Comparison of ENCODE assay signal across 30 cellular contexts in the genomic region with DNA sequence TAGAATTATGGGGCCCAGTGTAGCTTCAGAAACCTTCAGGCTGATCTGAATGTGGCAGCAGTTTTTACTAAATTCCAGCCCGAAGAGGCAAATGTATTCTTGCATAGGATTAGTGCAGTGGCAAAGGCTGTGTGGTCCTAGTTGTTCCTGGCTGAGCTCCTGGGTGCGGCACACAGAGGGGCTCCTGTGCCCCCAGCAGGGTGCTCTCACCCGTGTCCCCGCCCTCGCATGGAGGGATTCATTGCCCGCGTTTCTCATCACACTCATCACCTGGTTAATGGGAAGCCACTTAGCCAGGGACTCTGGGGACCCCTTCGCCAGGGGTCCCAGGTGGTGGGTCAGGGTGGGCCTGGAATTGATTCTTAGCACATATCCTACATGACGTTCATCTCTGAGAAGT. TPM values are rescaled to one million over a fixed set of nuclear protein-coding genes. Genes with fewer than 3 reads are reported as not detected.
"Had no signal": no experiment of that assay in that cellular context is flagged by ENCODE, and none has a peak within 500 bp of the region (broad histone marks: within the 10 kb centered on the region; RNA-seq: fewer than 3 reads in every experiment).

No MANE protein-coding gene starts in this region.

- FAIRE-seq: RCC 7860 had no signal

- DNase-seq: activated CD4-positive, alpha-beta T cell treated with anti-CD3 and anti-CD28 coated beads for 1 hour; activated CD4-positive, alpha-beta T cell treated with anti-CD3 and anti-CD28 coated beads for 48 hours; activated CD4-positive, alpha-beta T cell treated with anti-CD3 and anti-CD28 coated beads, Interleukin-2, amount 50 U/mL, for 4 hours; activated CD4-positive, CD25-positive, alpha-beta regulatory T cell; activated CD8-positive, alpha-beta T cell treated with anti-CD3 and anti-CD28 coated beads, Interleukin-2, amount 10 ng/mL, durations not matched to agents 7 days and 5 days; activated naive CD4-positive, alpha-beta T cell treated with anti-CD3 and anti-CD28 coated beads, Interleukin-2, amount 10 ng/mL, durations not matched to agents 7 days and 5 days; activated naive CD8-positive, alpha-beta T cell treated with anti-CD3 and anti-CD28 coated beads, Interleukin-2, amount 50 U/mL, for 24 hours; activated T-cell treated with anti-CD3 and anti-CD28 coated beads, Interleukin-2, amount 50 U/mL, for 24 hours; amniotic stem cell; brain microvascular endothelial cell; MM.1S; MV-4-11; NCI-H1092; NCI-H1436 treated with DMSO at 0.1 percent for 48 hours; NCI-H1694 treated with DMSO at 0.1 percent for 48 hours; NCI-H2029; NCI-H345; NCI-H524 treated with DMSO at 0.1 percent for 48 hours; PC-3; SW 1271; T-helper 1 cell; T-helper 2 cell; T-helper 9 cell; WERI-Rb-1 had no signal

- H3K36me3 ChIP-seq: brain microvascular endothelial cell, WERI-Rb-1 had no signal

- H3K27ac ChIP-seq: brain microvascular endothelial cell, KMS-11, RWPE1 had no signal

- H3K9ac ChIP-seq: KMS-11 had no signal

- ATAC-seq: activated CD8-positive, alpha-beta T cell treated with anti-CD3 and anti-CD28 coated beads, Interleukin-2, amount 10 ng/mL, durations not matched to agents 7 days and 5 days; activated naive CD8-positive, alpha-beta T cell treated with anti-CD3 and anti-CD28 coated beads, Interleukin-2, amount 50 U/mL, for 24 hours; PC-3; Right ventricle myocardium inferior had no signal

- H3K4me2 ChIP-seq: KMS-11 had no signal

RNA-seq across cellular contexts. Expression of a gene that starts 3.9 kb away (rescaled TPM):
- total RNA-seq: activated CD8-positive, alpha-beta T cell treated with anti-CD3 and anti-CD28 coated beads, Interleukin-2, amount 10 ng/mL, durations not matched to agents 7 days and 5 days; activated T-helper 2 cell treated with anti-CD3 and anti-CD28 coated beads, Interferon-gamma antibody, Interleukin-2, Interleukin-4, amounts not matched to agents 10 μg/mL and 5 μg/mL and 100 μg/mL, durations not matched to agents 14 hours and 24 hours and 36 hours; PC-3; Right ventricle myocardium inferior had no signal
- polyA plus RNA-seq: aorta had no signal
